ENCODE assay signal across 8 cellular contexts in genomic region chr1:92831368-92831761, GRCh38. TPM values are rescaled to one million over a fixed set of nuclear protein-coding genes. Genes with fewer than 3 reads are reported as not detected.
A peak's percentile ranks its signal among the peaks of the same experiment; 100 is the strongest.
DNase-seq lines count a peak whose midpoint lies in the region; ATAC-seq and TF ChIP-seq lines count a peak whose summit lies in the region.

No MANE protein-coding gene starts in this region.

- H3K36me3 Mint-ChIP-seq in activated naive CD4-positive, alpha-beta T cell treated with anti-CD3 and anti-CD28 coated beads for 36 hours (ENCODE audit: low read depth): peaks cover 46% of the 10 kb centered on the region
- H3K36me3 Mint-ChIP-seq in activated B cell treated with CpG ODN at 0.5 μM for 24 hours (ENCODE audit: low read depth): peaks cover 47% of the 10 kb centered on the region

- peak overlapping the region in 3 of 4 donors; percentile 58 to 98 (median 80) for H3K4me3 ChIP-seq in tibial nerve

- no peaks in the 10 kb centered on the region for H3K9me3 ChIP-seq in tibial nerve

- 60 to 62% methylated on average over 4 of the region's 4 CpGs for WGBS in tibial nerve, 2 donors

- peaks cover 6 to 19% (median 6%) of the 10 kb centered on the region in 3 donors for H3K36me3 ChIP-seq in tibial nerve

- peaks cover 0 to 34% (median 18%) of the 10 kb centered on the region in 4 donors for H3K4me1 ChIP-seq in tibial nerve

- no peaks in the 10 kb centered on the region for H3K9me3 Mint-ChIP-seq in activated naive CD4-positive, alpha-beta T cell treated with anti-CD3 and anti-CD28 coated beads for 36 hours
- H3K9me3 Mint-ChIP-seq in activated B cell treated with CpG ODN at 0.5 μM for 24 hours: no peaks in the 10 kb centered on the region

- peak overlapping the region in 3 of 4 donors; percentile 90 to 95 (median 90) for H3K27ac ChIP-seq in tibial nerve

- H3K4me3 Mint-ChIP-seq in activated naive CD4-positive, alpha-beta T cell treated with anti-CD3 and anti-CD28 coated beads for 36 hours: peak overlapping the region; percentile 98
- H3K4me3 Mint-ChIP-seq in activated B cell treated with CpG ODN at 0.5 μM for 24 hours: peak overlapping the region; percentile 99

- CTCF ChIA-PET in activated naive CD4-positive, alpha-beta T cell treated with anti-CD3 and anti-CD28 coated beads for 36 hours (lab: Charles Lee): interaction anchor here (0.6 to 2.6 kb wide), 16 partner anchors 9 to 319 kb away, joined by 3 to 22 read pairs (median 4); partner anchors contain the start of genes DIPK1A and MTF2
- CTCF ChIA-PET in activated B cell treated with CpG ODN at 0.5 μM for 24 hours (lab: Charles Lee): interaction anchor here (0.7 to 2.5 kb wide), 10 partner anchors 14 to 162 kb away, joined by 3 to 17 read pairs (median 7); partner anchors contain the start of gene DIPK1A

- POLR2A ChIA-PET in activated B cell treated with CpG ODN at 0.5 μM for 24 hours (lab: Charles Lee): interaction anchor here (0.5 to 2.1 kb wide), 19 partner anchors 10 to 533 kb away, joined by 3 to 25 read pairs (median 6); partner anchors contain the start of genes DIPK1A, DR1, EVI5 and MTF2

- H3K27me3 Mint-ChIP-seq in activated naive CD4-positive, alpha-beta T cell treated with anti-CD3 and anti-CD28 coated beads for 36 hours (ENCODE audit: low read depth): no peaks in the 10 kb centered on the region
- H3K27me3 Mint-ChIP-seq in activated B cell treated with CpG ODN at 0.5 μM for 24 hours: no peaks in the 10 kb centered on the region

- intact Hi-C loops in activated naive CD4-positive, alpha-beta T cell treated with anti-CD3 and anti-CD28 coated beads for 36 hours (cut with micrococcal nuclease): loop anchor here (1.0 to 10.0 kb wide), 11 partner anchors 47 to 1327 kb away; partner anchors contain the start of genes CDC7 and GFI1
- intact Hi-C loops in activated B cell treated with CpG ODN at 0.5 μM for 24 hours (cut with micrococcal nuclease): loop anchor here (1.0 to 10.0 kb wide), 4 partner anchors 46 to 1043 kb away; partner anchors contain the start of genes DNTTIP2, DR1, EVI5 and GLMN

- DNase-seq in activated naive CD4-positive, alpha-beta T cell treated with anti-CD3 and anti-CD28 coated beads for 36 hours: no peak
- no peak for DNase-seq in activated naive CD4-positive, alpha-beta T cell (lab: John Stamatoyannopoulos, UW)
- DNase-seq in activated B cell treated with CpG ODN at 0.5 μM for 24 hours (no peak), iPS-NIHi11 (ENCODE audit: low spot score) (peak; percentile 25), tibial nerve (ENCODE audit: low spot score in 2 of 2) (no peak), NCI-H2107 treated with DMSO at 0.1 percent for 48 hours (lab: John Stamatoyannopoulos, UW; ENCODE audit: unreplicated experiment) (no peak), NCI-H2081 treated with DMSO at 0.1 percent for 48 hours (lab: John Stamatoyannopoulos, UW) (no peak)

- H3K4me1 Mint-ChIP-seq in activated naive CD4-positive, alpha-beta T cell treated with anti-CD3 and anti-CD28 coated beads for 36 hours (ENCODE audit: low read depth): peaks cover 32% of the 10 kb centered on the region
- peaks cover 42% of the 10 kb centered on the region for H3K4me1 Mint-ChIP-seq in activated B cell treated with CpG ODN at 0.5 μM for 24 hours

- H3K27me3 ChIP-seq in tibial nerve: no peaks in the 10 kb centered on the region

- no peak for TF ChIP-seq CTCF in activated B cell treated with CpG ODN at 0.5 μM for 24 hours (IDR thresholded peaks at IDR 0.05)
- no peak for TF ChIP-seq CTCF in tibial nerve (IDR thresholded peaks at IDR 0.05)

- no peak overlapping the region for H3K27ac Mint-ChIP-seq in activated naive CD4-positive, alpha-beta T cell treated with anti-CD3 and anti-CD28 coated beads for 36 hours
- H3K27ac Mint-ChIP-seq in activated B cell treated with CpG ODN at 0.5 μM for 24 hours: peak overlapping the region; percentile 97

- ATAC-seq in activated B cell treated with CpG ODN at 0.5 μM for 24 hours (ENCODE audit: low read depth): no peak
- ATAC-seq in HG03457 (IDR thresholded peaks at IDR 0.05; ENCODE audit: unreplicated experiment): no peak

- no peak for TF ChIP-seq EP300 in tibial nerve (IDR thresholded peaks at IDR 0.05)

- no peak for TF ChIP-seq POLR2A in tibial nerve (IDR thresholded peaks at IDR 0.05)

RNA-seq across cellular contexts. Expression of gene RPL5, which starts 0.5 kb away (rescaled TPM):
- 1,000 to 10,000 TPM; 1,793 to 1,819 TPM for total RNA-seq in activated naive CD4-positive, alpha-beta T cell treated with anti-CD3 and anti-CD28 coated beads for 36 hours
- total RNA-seq in activated B cell treated with CpG ODN at 0.5 μM for 24 hours (1,685 and 1,766 TPM in 2 replicates), tibial nerve (1,000 to 10,000 TPM; 1,387 to 1,574 (median 1,436) TPM)

RNA-seq across cellular contexts. Expression of gene EVI5, which starts 46.5 kb away (rescaled TPM):
- total RNA-seq in activated naive CD4-positive, alpha-beta T cell treated with anti-CD3 and anti-CD28 coated beads for 36 hours: 10 to 100 TPM; 13.8 to 14.0 TPM
- total RNA-seq in activated B cell treated with CpG ODN at 0.5 μM for 24 hours (18.2 and 27.4 TPM in 2 replicates), tibial nerve (10 to 100 TPM; 48.7 to 70.7 (median 50.8) TPM)
